In genomic region chr13:112806761-112807652, GRCh38 we compare ENCODE assay signal across 25 cellular contexts.
DNase-seq lines count a peak whose midpoint lies in the region; ATAC-seq, FAIRE-seq and TF ChIP-seq lines count a peak whose summit lies in the region.
"Had no signal": no experiment of that assay in that cellular context is flagged by ENCODE, and none has a peak within 500 bp of the region (broad histone marks: within the 10 kb centered on the region; RNA-seq: fewer than 3 reads in every experiment).

No MANE protein-coding gene starts in this region.

- no peak for TF ChIP-seq EP300 in GM12878 (IDR thresholded peaks at IDR 0.05; ENCODE audit: borderline replicate concordance in 1 of 2, control insufficient read depth in 1 of 2, low read depth in 2 of 2, low read length in 2 of 2)

- H3K36me3 ChIP-seq in IMR-90 (ENCODE audit: control insufficient read depth, insufficient read depth, low read length) (peaks cover 8% of the 10 kb centered on the region; the same call in 1 of the 2 replicates), GM12878 (ENCODE audit: control insufficient read depth in 2 of 2, insufficient read depth in 2 of 2, low read length in 1 of 2) (peaks cover 4 to 12% of the 10 kb centered on the region in 2 experiments; a peak in 3 of 4 replicates), stomach smooth muscle (ENCODE audit: control insufficient read depth in 2 of 2, insufficient read depth in 2 of 2, low read length in 2 of 2) (peaks cover 6 to 8% of the 10 kb centered on the region in 2 donors)
- H3K36me3 ChIP-seq: breast epithelium, colonic mucosa had no signal

- H3K9ac ChIP-seq in IMR-90 (ENCODE audit: low read depth, low read length), result no peak overlapping the region
- no peak overlapping the region for H3K9ac ChIP-seq in GM12878 (ENCODE audit: control insufficient read depth, insufficient read depth, low read length)
- no peak overlapping the region for H3K9ac ChIP-seq in stomach smooth muscle (ENCODE audit: low read length in 2 of 2)

- H2AFZ ChIP-seq in IMR-90 (replicated peaks; ENCODE audit: low read length, poor library complexity) (no peak overlapping the region), GM12878 (ENCODE audit: control insufficient read depth, low read depth, low read length) (no peak overlapping the region)

- no peak overlapping the region for H3K18ac ChIP-seq in IMR-90 (ENCODE audit: low read depth, low read length)

- RAD21 ChIA-PET in GM12878 (lab: Charles Lee; ENCODE audit: unreplicated experiment), result no interaction called here

- no peak overlapping the region for H3K4me3 Mint-ChIP-seq in activated T-cell treated with anti-CD3 and anti-CD28 coated beads, Interleukin-2, amount 50 U/mL, for 72 hours
- H3K4me3 Mint-ChIP-seq: activated T-cell treated with anti-CD3 and anti-CD28 coated beads, Interleukin-2, amount 50 U/mL, for 4 hours; effector memory CD8-positive, alpha-beta T cell had no signal

- no peaks in the 10 kb centered on the region for H3K79me1 ChIP-seq in IMR-90 (ENCODE audit: low read depth in 1 of 2, low read length in 2 of 2)

- in situ Hi-C loops in IMR-90 (cut with MboI; ENCODE audit: low sequenced_read_pairs) (no loop called here), GM12878 (cut with MboI) (no loop called here)

- no peak overlapping the region for H3K14ac ChIP-seq in IMR-90 (replicated peaks; ENCODE audit: low read depth, low read length)

- FAIRE-seq in GM12878 (lab: Jason Lieb, UNC), result no peak

- no peak overlapping the region for H3K27ac ChIP-seq in IMR-90 (ENCODE audit: insufficient read depth, low read length)
- no peak overlapping the region for H3K27ac ChIP-seq in GM12878 (ENCODE audit: control insufficient read depth, insufficient read depth)
- peak overlapping the region; percentile 31 for H3K27ac ChIP-seq in stomach smooth muscle (ENCODE audit: low read length)
- H3K27ac ChIP-seq: breast epithelium, colonic mucosa, gastrocnemius medialis had no signal

- H3K4me3 ChIP-seq in IMR-90 (ENCODE audit: insufficient read depth, low read depth, low read length), result no peak overlapping the region
- H3K4me3 ChIP-seq in GM12878, result no peak overlapping the region
- H3K4me3 ChIP-seq in stomach smooth muscle (ENCODE audit: low read length in 2 of 2), result no peak overlapping the region
- H3K4me3 ChIP-seq: breast epithelium, colonic mucosa, gastrocnemius medialis had no signal

- no peak overlapping the region for H2BK5ac ChIP-seq in IMR-90 (ENCODE audit: low read depth, low read length, poor library complexity, severe bottlenecking)

- H2BK15ac ChIP-seq in IMR-90 (ENCODE audit: low read depth, low read length), result no peak overlapping the region

- no peak overlapping the region for H2AK9ac ChIP-seq in IMR-90 (replicated peaks; ENCODE audit: low read depth, low read length, poor library complexity)

- no peak overlapping the region for H4K8ac ChIP-seq in IMR-90 (ENCODE audit: low read depth in 2 of 2, low read length in 2 of 2)

- H4K20me1 ChIP-seq in IMR-90 (ENCODE audit: insufficient read depth, low read length) (no peaks in the 10 kb centered on the region), GM12878 (ENCODE audit: control insufficient read depth, insufficient read depth) (no peaks in the 10 kb centered on the region)

- H2AK5ac ChIP-seq in IMR-90 (ENCODE audit: low read depth, low read length), result no peak overlapping the region

- peaks cover 4% of the 10 kb centered on the region; the same call in 1 of the 2 replicates for H3K9me1 ChIP-seq in IMR-90 (ENCODE audit: insufficient read depth, low read length)

- WGBS in IMR-90 (ENCODE audit: extremely low coverage in 2 of 2, insufficient read length in 1 of 2), 2 experiments, result 78% methylated on average over 25 of the region's 35 CpGs; no CpG with 5 or more reads in 1 of the 2 experiments
- 90% methylated on average over 35 of the region's 35 CpGs for WGBS in GM12878 (ENCODE audit: insufficient coverage, insufficient replicate concordance, low lambda C conversion rate, missing lambda C conversion rate)

- TF ChIP-seq POLR2A in IMR-90 (IDR thresholded peaks at IDR 0.05; ENCODE audit: low read depth, low read length), result no peak
- no peak for TF ChIP-seq POLR2A in GM12878 (IDR thresholded peaks at IDR 0.05; ENCODE audit: low read depth, low read length)

- CTCF ChIA-PET in IMR-90 (lab: Yijun Ruan, JAX), result no interaction called here
- CTCF ChIA-PET in GM12878 (lab: Yijun Ruan, JAX), result no interaction called here

- DNase-seq in IMR-90, result peak; percentile 47
- DNase-seq in GM12878 (ENCODE audit: low read depth, low spot score), result no peak
- DNase-seq in kidney tubule cell (ENCODE audit: low spot score), result peak; percentile 66
- no peak for DNase-seq in HT-29 (ENCODE audit: low spot score)
- no peak for DNase-seq in activated T-cell treated with anti-CD3 and anti-CD28 coated beads, Interleukin-2, amount 50 U/mL, for 72 hours
- no peak for DNase-seq in effector CD8-positive, alpha-beta T cell (lab: John Stamatoyannopoulos, UW)
- DNase-seq: activated naive CD4-positive, alpha-beta T cell; activated T-cell treated with anti-CD3 and anti-CD28 coated beads, Interleukin-2, amount 50 U/mL, for 4 hours; C1 segment of cervical spinal cord; Caco-2; colonic mucosa; DMS79; effector memory CD8-positive, alpha-beta T cell; gastrocnemius medialis; GDM1; HCEC 1CT; hippocampal formation; left ventricle myocardium superior; NCI-H1694; occipital lobe; stimulated activated CD4-positive, alpha-beta T cell treated with anti-CD3 and anti-CD28 coated beads, Interleukin-2, amount 100 ng/mL, for 24 hours had no signal

- no peak overlapping the region for H3K27ac Mint-ChIP-seq in activated T-cell treated with anti-CD3 and anti-CD28 coated beads, Interleukin-2, amount 50 U/mL, for 72 hours

- H3K4me1 ChIP-seq in IMR-90 (ENCODE audit: control insufficient read depth, insufficient read depth, low read length) (peaks cover 2% of the 10 kb centered on the region; the same call in 1 of the 2 replicates), GM12878 (ENCODE audit: control insufficient read depth, insufficient read depth, low read length) (peaks cover 4% of the 10 kb centered on the region; the same call in 1 of the 2 replicates), stomach smooth muscle (ENCODE audit: control insufficient read depth, insufficient read depth, low read length) (peaks cover 7% of the 10 kb centered on the region)
- H3K4me1 ChIP-seq: breast epithelium, Caco-2, colonic mucosa, gastrocnemius medialis had no signal

- no peak overlapping the region for H4K91ac ChIP-seq in IMR-90 (ENCODE audit: insufficient read depth, low read depth, low read length)

- H2BK120ac ChIP-seq in IMR-90 (ENCODE audit: low read depth, low read length), result no peak overlapping the region

- H3K56ac ChIP-seq in IMR-90 (ENCODE audit: extremely low read depth, insufficient read depth, low read length), result no peak overlapping the region

- H3K4me2 ChIP-seq in IMR-90 (ENCODE audit: low read depth, low read length) (no peak overlapping the region), GM12878 (ENCODE audit: control insufficient read depth, insufficient read depth) (no peak overlapping the region)

- no peak overlapping the region for H3K4ac ChIP-seq in IMR-90 (ENCODE audit: low read depth, low read length)

- peaks cover 0 to 3% of the 10 kb centered on the region in 2 donors for H3K36me3 Mint-ChIP-seq in activated T-cell treated with anti-CD3 and anti-CD28 coated beads, Interleukin-2, amount 50 U/mL, for 72 hours (ENCODE audit: insufficient read depth in 2 of 2)

- H3K27me3 ChIP-seq in IMR-90 (ENCODE audit: control insufficient read depth, insufficient read depth, low read length) (no peaks in the 10 kb centered on the region), GM12878 (replicated peaks in 1 of 2; ENCODE audit: control insufficient read depth in 2 of 2, insufficient read depth in 2 of 2, low read length in 1 of 2) (no peaks in the 10 kb centered on the region), stomach smooth muscle (ENCODE audit: control insufficient read depth in 1 of 2, insufficient read depth in 2 of 2, low read length in 2 of 2) (no peaks in the 10 kb centered on the region)
- H3K27me3 ChIP-seq: breast epithelium, colonic mucosa, gastrocnemius medialis had no signal

- intact Hi-C loops in IMR-90 (cut with micrococcal nuclease) (no loop called here), GM12878 (cut with micrococcal nuclease; ENCODE audit: unreplicated experiment) (no loop called here)

- H2BK20ac ChIP-seq in IMR-90 (ENCODE audit: low read depth, low read length), result no peak overlapping the region

- no peaks in the 10 kb centered on the region for H3K9me3 Mint-ChIP-seq in activated T-cell treated with anti-CD3 and anti-CD28 coated beads, Interleukin-2, amount 50 U/mL, for 72 hours
- H3K9me3 Mint-ChIP-seq: activated T-cell treated with anti-CD3 and anti-CD28 coated beads, Interleukin-2, amount 50 U/mL, for 4 hours; effector memory CD8-positive, alpha-beta T cell had no signal

- POLR2A ChIA-PET in IMR-90 (lab: Charles Lee; ENCODE audit: unreplicated experiment), result no interaction called here
- POLR2A ChIA-PET in GM12878 (lab: Charles Lee), result no interaction called here

- TF ChIP-seq RAD21 in IMR-90 (IDR thresholded peaks at IDR 0.05; ENCODE audit: low read length), result no peak
- no peak for TF ChIP-seq RAD21 in GM12878 (IDR thresholded peaks at IDR 0.05; ENCODE audit: insufficient read depth, low read depth, low read length)

- H3K9me3 ChIP-seq in IMR-90 (ENCODE audit: control insufficient read depth, insufficient read depth, low read length) (no peaks in the 10 kb centered on the region), GM12878 (replicated peaks; ENCODE audit: control insufficient read depth, insufficient read depth, low read length) (no peaks in the 10 kb centered on the region), stomach smooth muscle (ENCODE audit: control insufficient read depth in 2 of 2, low read length in 2 of 2) (no peaks in the 10 kb centered on the region)
- H3K9me3 ChIP-seq: breast epithelium, Caco-2, colonic mucosa, gastrocnemius medialis had no signal

- no peaks in the 10 kb centered on the region; the same call in 1 of the 2 replicates for H3K79me2 ChIP-seq in GM12878 (ENCODE audit: control insufficient read depth, insufficient read depth, low read length)

- no peak for TF ChIP-seq CTCF in IMR-90 (conservative IDR thresholded peaks at IDR 0.05; ENCODE audit: low read depth, low read length)
- no peak for TF ChIP-seq CTCF in GM12878 (IDR thresholded peaks at IDR 0.05 in 2 of 3, conservative IDR thresholded peaks at IDR 0.05 in 1 of 3; ENCODE audit: control insufficient read depth in 2 of 3, extremely low read depth in 1 of 3, insufficient read depth in 1 of 3, low read depth in 3 of 3, low read length in 3 of 3)

- dilution Hi-C loops in IMR-90 (cut with HindIII; ENCODE audit: low sequenced_read_pairs, unreplicated experiment), result no loop called here

- H3K27me3 Mint-ChIP-seq in activated T-cell treated with anti-CD3 and anti-CD28 coated beads, Interleukin-2, amount 50 U/mL, for 72 hours (ENCODE audit: low read depth), result no peaks in the 10 kb centered on the region
- H3K27me3 Mint-ChIP-seq: effector memory CD8-positive, alpha-beta T cell; IgD-negative memory B cell had no signal

- SMC1A ChIA-PET in GM12878 (lab: Charles Lee; ENCODE audit: uncharacterized antibody, unreplicated experiment), result no interaction called here

- no TSS peak for BruUV-seq in IMR-90 (replicated peaks; lab: Mats Ljungman, UMichigan)
- BruUV-seq in GM12878 (replicated peaks; lab: Mats Ljungman, UMichigan), result no TSS peak

- ATAC-seq in IMR-90 (ENCODE audit: low read depth) (no peak), GM12878 (no peak)
- ATAC-seq in activated T-cell treated with anti-CD3 and anti-CD28 coated beads, Interleukin-2, amount 50 U/mL, for 72 hours (replicated peaks in 1 of 2), result no peak
- ATAC-seq: activated T-cell treated with anti-CD3 and anti-CD28 coated beads, Interleukin-2, amount 50 U/mL, for 4 hours; effector memory CD8-positive, alpha-beta T cell; esophagus mucosa; gastrocnemius medialis had no signal

- H4K5ac ChIP-seq in IMR-90 (ENCODE audit: low read depth, low read length), result no peak overlapping the region

- peaks cover 8% of the 10 kb centered on the region for H3K4me1 Mint-ChIP-seq in activated T-cell treated with anti-CD3 and anti-CD28 coated beads, Interleukin-2, amount 50 U/mL, for 72 hours (ENCODE audit: low read depth)

- H3K23ac ChIP-seq in IMR-90 (ENCODE audit: low read depth, low read length), result peak overlapping the region; percentile 47; the same call in 1 of the 2 replicates

Comparison
In these comparisons a context has a peak if more than half of its experiments do, and no peak if none do; other contexts are left out.
1. DNase-seq: peak in IMR-90 (single experiment) and kidney tubule cell (single experiment); none in GM12878 (single experiment), HT-29 (single experiment), activated T-cell treated with anti-CD3 and anti-CD28 coated beads, Interleukin-2, amount 50 U/mL, for 72 hours (0 of 2) and effector CD8-positive, alpha-beta T cell (single experiment).